8 cellular contexts compared by ENCODE assay signal in genomic region chr5:74251106-74252032, GRCh38.
DNase-seq lines count a peak whose midpoint lies in the region; TF ChIP-seq lines count a peak whose summit lies in the region.

No MANE protein-coding gene starts in this region.

- peaks cover 13% of the 10 kb centered on the region for H3K4me1 Mint-ChIP-seq in Calu3 (ENCODE audit: low read depth, unreplicated experiment)
- no peaks in the 10 kb centered on the region for H3K4me1 Mint-ChIP-seq in activated CD4-positive, alpha-beta memory T cell treated with anti-CD3 and anti-CD28 coated beads, Interleukin-2, amount 10 ng/mL, durations not matched to agents 7 days and 5 days

- H3K9me3 Mint-ChIP-seq in Calu3 (ENCODE audit: low read depth, unreplicated experiment), result no peaks in the 10 kb centered on the region
- H3K9me3 Mint-ChIP-seq in activated CD4-positive, alpha-beta memory T cell treated with anti-CD3 and anti-CD28 coated beads, Interleukin-2, amount 10 ng/mL, durations not matched to agents 7 days and 5 days, result no peaks in the 10 kb centered on the region

- H3K27ac Mint-ChIP-seq in Calu3 (ENCODE audit: unreplicated experiment), result no peak overlapping the region
- no peak overlapping the region for H3K27ac Mint-ChIP-seq in activated CD4-positive, alpha-beta memory T cell treated with anti-CD3 and anti-CD28 coated beads, Interleukin-2, amount 10 ng/mL, durations not matched to agents 7 days and 5 days

- no peak for TF ChIP-seq CTCF in Calu3 (IDR thresholded peaks at IDR 0.05; ENCODE audit: unreplicated experiment)
- no peak for TF ChIP-seq CTCF in epithelial cell of esophagus (IDR thresholded peaks at IDR 0.05; ENCODE audit: insufficient read depth, low read depth, low read length, missing control alignments)

- no peaks in the 10 kb centered on the region for H3K27me3 Mint-ChIP-seq in Calu3 (ENCODE audit: unreplicated experiment)
- peaks cover 8% of the 10 kb centered on the region for H3K27me3 Mint-ChIP-seq in activated CD4-positive, alpha-beta memory T cell treated with anti-CD3 and anti-CD28 coated beads, Interleukin-2, amount 10 ng/mL, durations not matched to agents 7 days and 5 days

- H3K4me3 ChIP-seq in epithelial cell of esophagus (ENCODE audit: low read length), result no peak overlapping the region

- POLR2A ChIA-PET in activated CD4-positive, alpha-beta memory T cell treated with anti-CD3 and anti-CD28 coated beads, Interleukin-2, amount 10 ng/mL, durations not matched to agents 7 days and 5 days (lab: Charles Lee), result no interaction called here

- BruUV-seq in Calu3 (replicated peaks; lab: Mats Ljungman, UMichigan), result no TSS peak

- peak; percentile 24 for DNase-seq in Calu3
- peak; percentile 84 for DNase-seq in NOMO-1 treated with dmso at 0.1 percent for 144 hours (lab: John Stamatoyannopoulos, UW; ENCODE audit: unreplicated experiment)
- peak; percentile 100 for DNase-seq in epithelial cell of esophagus (ENCODE audit: low read depth)
- peak; percentile 45 for DNase-seq in occipital lobe (lab: John Stamatoyannopoulos, UW)
- no peak for DNase-seq in activated CD4-positive, alpha-beta memory T cell treated with anti-CD3 and anti-CD28 coated beads, Interleukin-2, amount 10 ng/mL, durations not matched to agents 7 days and 5 days
- no peak for DNase-seq in T-helper 2 cell
- DNase-seq in stimulated activated naive CD4-positive, alpha-beta T cell (lab: John Stamatoyannopoulos, UW), result no peak
- DNase-seq in NCI-H2196 treated with DMSO at 0.1 percent for 48 hours (lab: John Stamatoyannopoulos, UW; ENCODE audit: unreplicated experiment), result no peak

- no peak overlapping the region for H3K4me3 Mint-ChIP-seq in Calu3 (ENCODE audit: low read depth, unreplicated experiment)
- no peak overlapping the region for H3K4me3 Mint-ChIP-seq in activated CD4-positive, alpha-beta memory T cell treated with anti-CD3 and anti-CD28 coated beads, Interleukin-2, amount 10 ng/mL, durations not matched to agents 7 days and 5 days

- intact Hi-C loops in Calu3 (cut with micrococcal nuclease; ENCODE audit: unreplicated experiment), result no loop called here

- no peaks in the 10 kb centered on the region for H3K36me3 Mint-ChIP-seq in Calu3 (ENCODE audit: insufficient read depth, unreplicated experiment)
- no peaks in the 10 kb centered on the region for H3K36me3 Mint-ChIP-seq in activated CD4-positive, alpha-beta memory T cell treated with anti-CD3 and anti-CD28 coated beads, Interleukin-2, amount 10 ng/mL, durations not matched to agents 7 days and 5 days (ENCODE audit: low read depth)

- CTCF ChIA-PET in Calu3 (lab: Charles Lee), result no interaction called here
- CTCF ChIA-PET in activated CD4-positive, alpha-beta memory T cell treated with anti-CD3 and anti-CD28 coated beads, Interleukin-2, amount 10 ng/mL, durations not matched to agents 7 days and 5 days (lab: Charles Lee), result no interaction called here

Comparison
In these comparisons a context has a peak if more than half of its experiments do, and no peak if none do; other contexts are left out.
1. DNase-seq: peak in Calu3 (single experiment), NOMO-1 treated with dmso at 0.1 percent for 144 hours (single experiment), epithelial cell of esophagus (single experiment) and occipital lobe (single experiment); none in activated CD4-positive, alpha-beta memory T cell treated with anti-CD3 and anti-CD28 coated beads, Interleukin-2, amount 10 ng/mL, durations not matched to agents 7 days and 5 days (single experiment), T-helper 2 cell (0 of 5), stimulated activated naive CD4-positive, alpha-beta T cell (0 of 6) and NCI-H2196 treated with DMSO at 0.1 percent for 48 hours (single experiment).